In the genomic region with DNA sequence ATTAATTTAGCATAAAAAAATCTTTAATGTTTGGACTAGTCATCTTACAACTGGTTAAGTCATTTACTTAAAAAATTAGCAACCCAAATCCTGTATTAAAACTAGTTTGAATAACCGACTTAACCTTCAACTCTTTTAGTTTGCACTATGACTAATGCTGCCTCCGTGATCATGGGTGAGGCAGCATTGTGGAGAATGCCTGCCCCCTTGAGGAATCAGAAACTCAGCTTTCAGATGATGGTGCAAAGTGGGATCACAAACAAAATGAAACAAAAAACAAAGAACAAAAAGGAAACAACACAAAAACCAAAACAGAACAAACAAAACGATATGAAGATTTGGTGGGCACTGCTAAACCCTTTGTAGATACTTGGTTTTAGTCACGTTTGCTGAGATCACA, we compare ENCODE assay signal across 10 cellular contexts.
DNase-seq lines count a peak whose midpoint lies in the region; ATAC-seq and TF ChIP-seq lines count a peak whose summit lies in the region.
"Had no signal": no experiment of that assay in that cellular context is flagged by ENCODE, and none has a peak within 500 bp of the region (broad histone marks: within the 10 kb centered on the region; RNA-seq: fewer than 3 reads in every experiment).

No MANE protein-coding gene starts in this region.

- H3K27ac Mint-ChIP-seq in activated CD8-positive, alpha-beta memory T cell treated with anti-CD3 and anti-CD28 coated beads, Interleukin-2, amount 10 ng/mL, durations not matched to agents 7 days and 5 days, result no peak overlapping the region
- H3K27ac Mint-ChIP-seq: stimulated activated memory B cell treated with anti-CD40 and anti-IgM and Interleukin-4, amounts not matched to agents 10 μg/mL and 1 μg/mL and 100 μg/mL, for 72 hours had no signal

- H3K27me3 ChIP-seq in brain microvascular endothelial cell (replicated peaks) (no peaks in the 10 kb centered on the region), layer of hippocampus (ENCODE audit: control insufficient read depth, insufficient read depth, low read length) (no peaks in the 10 kb centered on the region), body of pancreas (no peaks in the 10 kb centered on the region)

- no peaks in the 10 kb centered on the region for H3K4me1 Mint-ChIP-seq in activated CD8-positive, alpha-beta memory T cell treated with anti-CD3 and anti-CD28 coated beads, Interleukin-2, amount 10 ng/mL, durations not matched to agents 7 days and 5 days
- H3K4me1 Mint-ChIP-seq: stimulated activated memory B cell treated with anti-CD40 and anti-IgM and Interleukin-4, amounts not matched to agents 10 μg/mL and 1 μg/mL and 100 μg/mL, for 72 hours had no signal

- no peaks in the 10 kb centered on the region for H3K9me3 ChIP-seq in body of pancreas

- H3K9me3 Mint-ChIP-seq in activated CD8-positive, alpha-beta memory T cell treated with anti-CD3 and anti-CD28 coated beads, Interleukin-2, amount 10 ng/mL, durations not matched to agents 7 days and 5 days (ENCODE audit: low read depth), result peaks cover 4% of the 10 kb centered on the region

- CTCF ChIA-PET in activated CD8-positive, alpha-beta memory T cell treated with anti-CD3 and anti-CD28 coated beads, Interleukin-2, amount 10 ng/mL, durations not matched to agents 7 days and 5 days (lab: Charles Lee), result no interaction called here

- WGBS in body of pancreas, 2 donors, result 26 to 39% methylated on average over 4 of the region's 4 CpGs

- H3K4me1 ChIP-seq in body of pancreas, result no peaks in the 10 kb centered on the region

- H3K4me3 ChIP-seq in brain microvascular endothelial cell (ENCODE audit: low read depth, low read length), result no peak overlapping the region
- H3K4me3 ChIP-seq in body of pancreas, result no peak overlapping the region

- H3K27ac ChIP-seq in C4-2B (no peak overlapping the region), brain microvascular endothelial cell (no peak overlapping the region), layer of hippocampus (ENCODE audit: low read depth, low read length) (peak overlapping the region; percentile 31), body of pancreas (no peak overlapping the region)

- TF ChIP-seq POLR2A in body of pancreas (IDR thresholded peaks at IDR 0.05), result no peak

- DNase-seq in HT1080 (ENCODE audit: low read depth) (peak; percentile 52), brain microvascular endothelial cell (peak; percentile 48), body of pancreas (no peak), NCI-H128 (lab: John Stamatoyannopoulos, UW; ENCODE audit: unreplicated experiment) (no peak), NCI-H510A (lab: John Stamatoyannopoulos, UW) (no peak)
- DNase-seq in activated CD8-positive, alpha-beta memory T cell treated with anti-CD3 and anti-CD28 coated beads, Interleukin-2, amount 10 ng/mL, durations not matched to agents 7 days and 5 days, result no peak
- DNase-seq: activated T-cell treated with anti-CD3 and anti-CD28 coated beads for 4 hours had no signal

- no peak for ATAC-seq in body of pancreas
- ATAC-seq in activated CD8-positive, alpha-beta memory T cell treated with anti-CD3 and anti-CD28 coated beads, Interleukin-2, amount 10 ng/mL, durations not matched to agents 7 days and 5 days, result no peak
- ATAC-seq: stimulated activated memory B cell treated with anti-CD40 and anti-IgM and Interleukin-4, amounts not matched to agents 10 μg/mL and 1 μg/mL and 100 μg/mL, for 72 hours had no signal

- no peaks in the 10 kb centered on the region for H3K27me3 Mint-ChIP-seq in activated CD8-positive, alpha-beta memory T cell treated with anti-CD3 and anti-CD28 coated beads, Interleukin-2, amount 10 ng/mL, durations not matched to agents 7 days and 5 days

- intact Hi-C loops in body of pancreas (cut with DNase I), result no loop called here

- TF ChIP-seq CTCF in C4-2B (conservative IDR thresholded peaks at IDR 0.05) (peak; percentile 35), brain microvascular endothelial cell (IDR thresholded peaks at IDR 0.05; ENCODE audit: low read depth, low read length, missing control alignments) (peak; percentile 84), body of pancreas (IDR thresholded peaks at IDR 0.05) (no peak)

- in situ Hi-C loops in brain microvascular endothelial cell (cut with HindIII; ENCODE audit: low pct_ligation_motif_present, low sequenced_read_pairs), result no loop called here

- no peaks in the 10 kb centered on the region for H3K36me3 Mint-ChIP-seq in activated CD8-positive, alpha-beta memory T cell treated with anti-CD3 and anti-CD28 coated beads, Interleukin-2, amount 10 ng/mL, durations not matched to agents 7 days and 5 days
- H3K36me3 Mint-ChIP-seq: stimulated activated memory B cell treated with anti-CD40 and anti-IgM and Interleukin-4, amounts not matched to agents 10 μg/mL and 1 μg/mL and 100 μg/mL, for 72 hours had no signal

- H3K36me3 ChIP-seq in brain microvascular endothelial cell (replicated peaks) (no peaks in the 10 kb centered on the region), body of pancreas (replicated peaks in 1 of 2; ENCODE audit: insufficient read depth in 1 of 2, low read depth in 2 of 2) (no peaks in the 10 kb centered on the region)

- no peak overlapping the region for H3K4me3 Mint-ChIP-seq in activated CD8-positive, alpha-beta memory T cell treated with anti-CD3 and anti-CD28 coated beads, Interleukin-2, amount 10 ng/mL, durations not matched to agents 7 days and 5 days
- H3K4me3 Mint-ChIP-seq: stimulated activated memory B cell treated with anti-CD40 and anti-IgM and Interleukin-4, amounts not matched to agents 10 μg/mL and 1 μg/mL and 100 μg/mL, for 72 hours had no signal

Comparison
In these comparisons a context has a peak if more than half of its experiments do, and no peak if none do; other contexts are left out.
1. CTCF ChIP-seq: peak in C4-2B (single experiment) and brain microvascular endothelial cell (single experiment); none in body of pancreas (0 of 7).
2. DNase-seq: peak in HT1080 (single experiment) and brain microvascular endothelial cell (single experiment); none in body of pancreas (0 of 4), NCI-H128 (single experiment), NCI-H510A (single experiment) and activated CD8-positive, alpha-beta memory T cell treated with anti-CD3 and anti-CD28 coated beads, Interleukin-2, amount 10 ng/mL, durations not matched to agents 7 days and 5 days (single experiment).